Comparison of ENCODE assay signal across 8 cellular contexts in genomic region chr2:112433480-112433879, GRCh38. TPM values are rescaled to one million over a fixed set of nuclear protein-coding genes. Genes with fewer than 3 reads are reported as not detected.
DNase-seq lines count a peak whose midpoint lies in the region; ATAC-seq, FAIRE-seq and TF ChIP-seq lines count a peak whose summit lies in the region.
"Not testable (repeated sequence)": the region's sequence is repeated elsewhere in the genome, so short reads cannot be mapped to it uniquely, and the experiment has no call there.

Gene RGPD8 (minus strand): TSS chr2:112433645. CDS start chr2:112433453, 192 bp downstream.

- TF ChIP-seq CTCF in AG04450 (IDR thresholded peaks at IDR 0.05; ENCODE audit: low read depth, low read length) (peak; percentile 64), esophagus muscularis mucosa (IDR thresholded peaks at IDR 0.05) (peak; percentile 38 to 65 (median 63))

- peaks cover 0 to 26% (median 15%) of the 10 kb centered on the region in 4 donors for H3K4me1 ChIP-seq in esophagus muscularis mucosa

- FAIRE-seq in RCC 7860 (lab: Jason Lieb, UNC): peak; percentile 93

- CTCF ChIA-PET in AG04450 (lab: Charles Lee): interaction anchor here (0.6 to 1.4 kb wide), 10 partner anchors 150 to 546 kb away, joined by 3 to 13 read pairs (median 4); no protein-coding TSS in a partner anchor

- DNase-seq in AG04450 (ENCODE audit: low read depth, low spot score) (peak; percentile 58), RCC 7860 (ENCODE audit: low spot score) (peak; percentile 68), esophagus muscularis mucosa (ENCODE audit: extremely low spot score) (peak; percentile 94), mesenteric fat pad (ENCODE audit: low spot score) (peak; percentile 95)
- peak; percentile 72 to 87 for DNase-seq in stimulated activated CD4-positive, alpha-beta T cell treated with anti-CD3 and anti-CD28 coated beads, Interleukin-2, amount 100 ng/mL, for 48 hours

- H3K4me3 ChIP-seq in AG04450 (ENCODE audit: low read depth, low read length) (peak within 1 kb of the TSS; percentile 32), esophagus muscularis mucosa (peak within 1 kb of the TSS; percentile 64 to 79 (median 68))

- not testable (repeated sequence) for TF ChIP-seq POLR2A in esophagus muscularis mucosa (IDR thresholded peaks at IDR 0.05; ENCODE audit: low read depth)

- POLR2A ChIA-PET in AG04450 (lab: Yijun Ruan, JAX): interaction anchor here (0.6 to 0.7 kb wide), 3 partner anchors 174 to 179 kb away, joined by 4 to 10 read pairs (median 6); partner anchors contain the start of gene ZC3H8

- intact Hi-C loops in esophagus muscularis mucosa (cut with DNase I): not testable (repeated sequence)

- WGBS in esophagus muscularis mucosa: 0% methylated on average over 12 of the region's 26 CpGs

- H3K27me3 Mint-ChIP-seq in activated T-helper 17 cell treated with anti-CD3 and anti-CD28 coated beads, Interleukin-2, amount 50 U/mL, for 72 hours: not testable (repeated sequence)

- H3K4me3 Mint-ChIP-seq in activated T-helper 17 cell treated with anti-CD3 and anti-CD28 coated beads, Interleukin-2, amount 50 U/mL, for 72 hours: peak within 1 kb of the TSS; percentile 81

- H3K27me3 ChIP-seq in AG04450 (ENCODE audit: control insufficient read depth, insufficient read depth, low read length): not testable (repeated sequence)
- peaks cover 0 to 15% (median 0%) of the 10 kb centered on the region in 4 donors for H3K27me3 ChIP-seq in esophagus muscularis mucosa

- H3K36me3 ChIP-seq in esophagus muscularis mucosa: not testable (repeated sequence)

- not testable (repeated sequence) for H3K9me3 ChIP-seq in AG04450 (ENCODE audit: control insufficient read depth, insufficient read depth, low read length); esophagus muscularis mucosa

- not testable (repeated sequence) for H3K9me3 Mint-ChIP-seq in activated T-helper 17 cell treated with anti-CD3 and anti-CD28 coated beads, Interleukin-2, amount 50 U/mL, for 72 hours

- not testable (repeated sequence) for TF ChIP-seq EP300 in esophagus muscularis mucosa (IDR thresholded peaks at IDR 0.05)

- not testable (repeated sequence) for H3K36me3 Mint-ChIP-seq in activated T-helper 17 cell treated with anti-CD3 and anti-CD28 coated beads, Interleukin-2, amount 50 U/mL, for 72 hours (ENCODE audit: low read depth)

- ATAC-seq in GM19023 (IDR thresholded peaks at IDR 0.05; ENCODE audit: unreplicated experiment): peak; percentile 97
- ATAC-seq in HG03039 (IDR thresholded peaks at IDR 0.05; ENCODE audit: unreplicated experiment): peak; percentile 97
- ATAC-seq in activated T-helper 17 cell treated with anti-CD3 and anti-CD28 coated beads, Interleukin-2, amount 50 U/mL, for 72 hours (replicated peaks): peak; percentile 100

- not testable (repeated sequence) for H3K27ac ChIP-seq in AG04450 (ENCODE audit: low read depth, low read length)
- peak within 1 kb of the TSS; percentile 86 to 93 (median 91) for H3K27ac ChIP-seq in esophagus muscularis mucosa (replicated peaks in 1 of 4)

- peak within 1 kb of the TSS; percentile 89 for H3K27ac Mint-ChIP-seq in activated T-helper 17 cell treated with anti-CD3 and anti-CD28 coated beads, Interleukin-2, amount 50 U/mL, for 72 hours

- H3K4me1 Mint-ChIP-seq in activated T-helper 17 cell treated with anti-CD3 and anti-CD28 coated beads, Interleukin-2, amount 50 U/mL, for 72 hours: not testable (repeated sequence)

RNA-seq across cellular contexts. Expression of gene RGPD8, which starts in this region (rescaled TPM):
- polyA plus RNA-seq in AG04450 (2011; rRNA removed): 1.5 and 2.6 TPM in 2 replicates
- polyA minus RNA-seq in AG04450 (2011; rRNA and poly(A)+ RNA removed): 2.6 and 4.6 TPM in 2 replicates
- total RNA-seq in activated T-helper 17 cell treated with anti-CD3 and anti-CD28 coated beads, Interleukin-2, amount 50 U/mL, for 72 hours: 1 to 10 TPM; 6.1 to 9.5 TPM
- total RNA-seq in esophagus muscularis mucosa (10 to 100 TPM; 11.6 to 24.5 (median 15.3) TPM), mesenteric fat pad (21.6 TPM)
